ENCODE assay signal across 14 cellular contexts in the genomic region with DNA sequence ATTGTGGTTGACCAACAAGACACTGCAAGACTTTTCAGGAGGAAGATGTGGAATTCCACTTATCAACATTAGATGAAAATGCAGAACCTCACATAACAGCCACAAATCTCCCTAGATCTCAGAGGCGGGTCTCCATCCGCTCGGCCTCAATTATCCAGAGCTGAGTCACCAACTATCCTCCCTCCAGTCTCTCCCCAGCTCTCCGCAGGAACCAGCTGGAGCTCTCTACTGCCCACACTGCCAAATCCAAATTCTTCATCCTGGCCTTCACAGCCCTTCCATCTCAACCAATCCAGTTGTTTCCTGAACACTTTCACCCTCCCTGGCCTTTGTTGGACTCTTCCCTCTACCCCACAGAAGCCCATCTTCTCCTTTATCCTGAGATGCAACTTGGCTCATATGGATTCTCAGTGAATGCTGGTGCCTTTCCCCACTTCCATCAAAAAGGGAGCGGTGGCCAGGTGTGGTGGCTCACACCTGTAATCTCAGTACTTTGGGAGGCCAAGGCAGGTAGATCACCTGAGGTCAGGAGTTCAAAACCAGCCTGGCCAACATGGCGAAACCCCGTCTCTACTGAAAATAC. TPM values are rescaled to one million over a fixed set of nuclear protein-coding genes. Genes with fewer than 3 reads are reported as not detected.
A peak's percentile ranks its signal among the peaks of the same experiment; 100 is the strongest.
DNase-seq lines count a peak whose midpoint lies in the region; ATAC-seq and TF ChIP-seq lines count a peak whose summit lies in the region.
"Had no signal": no experiment of that assay in that cellular context is flagged by ENCODE, and none has a peak within 500 bp of the region (broad histone marks: within the 10 kb centered on the region; RNA-seq: fewer than 3 reads in every experiment).

No MANE protein-coding gene starts in this region.

- H3K27ac Mint-ChIP-seq in naive thymus-derived CD8-positive, alpha-beta T cell: peak overlapping the region in 9 of 10 donors; percentile 48 to 98 (median 76)

- H3K9ac ChIP-seq in mammary epithelial cell (ENCODE audit: insufficient read depth, low read length): no peak overlapping the region

- H3K27me3 Mint-ChIP-seq in naive thymus-derived CD8-positive, alpha-beta T cell: no peaks in the 10 kb centered on the region

- H3K9me3 ChIP-seq in mammary epithelial cell (replicated peaks; ENCODE audit: insufficient read depth, low read length): no peaks in the 10 kb centered on the region
- H3K9me3 ChIP-seq in lower lobe of right lung: peaks cover 9% of the 10 kb centered on the region

- H3K36me3 ChIP-seq in mammary epithelial cell (ENCODE audit: insufficient read depth, low read length) (no peaks in the 10 kb centered on the region), lower lobe of right lung (no peaks in the 10 kb centered on the region)

- H3K27me3 ChIP-seq in mammary epithelial cell (ENCODE audit: insufficient read depth, low read length): no peaks in the 10 kb centered on the region
- no peaks in the 10 kb centered on the region for H3K27me3 ChIP-seq in lower lobe of right lung (ENCODE audit: low read depth)

- H2AFZ ChIP-seq in mammary epithelial cell (ENCODE audit: low read depth, low read length): no peak overlapping the region

- TF ChIP-seq CTCF in mammary epithelial cell (conservative IDR thresholded peaks at IDR 0.05 in 1 of 2, IDR thresholded peaks at IDR 0.05 in 1 of 2; ENCODE audit: extremely low read depth in 1 of 2, insufficient read depth in 1 of 2, low read depth in 1 of 2, low read length in 2 of 2) (no peak), lower lobe of right lung (IDR thresholded peaks at IDR 0.05) (no peak)

- 86% methylated on average over 7 of the region's 7 CpGs for WGBS in mammary epithelial cell (ENCODE audit: low coverage, missing lambda C conversion rate)

- peaks cover 0 to 7% (median 3%) of the 10 kb centered on the region in 3 donors for H3K36me3 Mint-ChIP-seq in naive thymus-derived CD8-positive, alpha-beta T cell

- POLR2A ChIA-PET in naive thymus-derived CD8-positive, alpha-beta T cell (lab: Charles Lee): interaction anchor here (18.2 kb wide), 1 partner anchor 25 kb away, joined by 448 read pairs; a partner anchor contains a TSS

- H3K27ac ChIP-seq in mammary epithelial cell (ENCODE audit: insufficient read depth, low read depth, low read length) (no peak overlapping the region), lower lobe of right lung (no peak overlapping the region)

- dilution Hi-C loops in mammary epithelial cell (cut with HindIII; ENCODE audit: low sequenced_read_pairs): loop anchor here (5.0 kb wide), 1 partner anchor 32 kb away; no protein-coding TSS in a partner anchor

- H3K9me3 Mint-ChIP-seq in naive thymus-derived CD8-positive, alpha-beta T cell: peaks cover 0 to 8% (median 0%) of the 10 kb centered on the region in 9 donors

- intact Hi-C loops in mammary epithelial cell (cut with micrococcal nuclease) (no loop called here), lower lobe of right lung (cut with DNase I) (no loop called here)

- peaks cover 15 to 30% (median 23%) of the 10 kb centered on the region in 4 donors for H3K4me1 Mint-ChIP-seq in naive thymus-derived CD8-positive, alpha-beta T cell

- H3K4me2 ChIP-seq in mammary epithelial cell (ENCODE audit: insufficient read depth, low read depth, low read length): no peak overlapping the region

- CTCF ChIA-PET in mammary epithelial cell (lab: Charles Lee; ENCODE audit: low non-redundant PET): no interaction called here

- ATAC-seq in naive thymus-derived CD8-positive, alpha-beta T cell: no peak
- no peak for ATAC-seq in lower lobe of right lung

- peak overlapping the region in 1 of 10 donors; percentile 29 for H3K4me3 Mint-ChIP-seq in naive thymus-derived CD8-positive, alpha-beta T cell
- H3K4me3 Mint-ChIP-seq: activated naive CD4-positive, alpha-beta T cell treated with anti-CD3 and anti-CD28 coated beads, Interleukin-2, amount 10 ng/mL, durations not matched to agents 7 days and 5 days had no signal

- no TSS peak for BruUV-seq in mammary epithelial cell (replicated peaks; lab: Mats Ljungman, UMichigan)

- DNase-seq in ELR (ENCODE audit: low read depth) (peak; percentile 69), MV-4-11 (lab: John Stamatoyannopoulos, UW) (peak; percentile 14), mammary epithelial cell (peak; percentile 30), lower lobe of right lung (no peak), AML-193 (lab: John Stamatoyannopoulos, UW) (no peak), HUDEP-2 (lab: John Stamatoyannopoulos, UW; ENCODE audit: unreplicated experiment in 76 of 76) (no peak), NCI-H774 (lab: John Stamatoyannopoulos, UW) (no peak)
- DNase-seq in naive thymus-derived CD8-positive, alpha-beta T cell: no peak
- DNase-seq: activated naive CD4-positive, alpha-beta T cell treated with anti-CD3 and anti-CD28 coated beads, Interleukin-2, amount 10 ng/mL, durations not matched to agents 7 days and 5 days; head of caudate nucleus; NCI-H1436; NCI-H526 treated with DMSO at 0.1 percent for 48 hours; stimulated activated CD4-positive, alpha-beta T cell treated with anti-CD3 and anti-CD28 coated beads, Interleukin-4, amount 100 ng/mL, for 4 hours had no signal

- peaks cover 10% of the 10 kb centered on the region for H3K4me1 ChIP-seq in mammary epithelial cell (ENCODE audit: insufficient read depth, low read length)
- peaks cover 10% of the 10 kb centered on the region for H3K4me1 ChIP-seq in lower lobe of right lung

- H3K79me2 ChIP-seq in mammary epithelial cell (ENCODE audit: insufficient read depth, low read length): no peaks in the 10 kb centered on the region

- in situ Hi-C loops in mammary epithelial cell (cut with MboI; ENCODE audit: low sequenced_read_pairs in 2 of 2): no loop called here

- H3K4me3 ChIP-seq in mammary epithelial cell (replicated peaks in 1 of 3; ENCODE audit: insufficient read depth in 1 of 3, low read depth in 2 of 3, low read length in 3 of 3) (no peak overlapping the region), lower lobe of right lung (no peak overlapping the region)

- no peaks in the 10 kb centered on the region for H4K20me1 ChIP-seq in mammary epithelial cell (ENCODE audit: insufficient read depth, low read length)

RNA-seq across cellular contexts. Expression of a gene that starts 3.5 kb away (rescaled TPM):
- total RNA-seq in mammary epithelial cell (10 to 100 TPM in 1 of 2 donors, 1 to 10 TPM in 1; 6.5 to 12.5 TPM), lower lobe of right lung (12.4 TPM)
- polyA plus RNA-seq in mammary epithelial cell: 8.2 TPM
- 16.6 TPM for polyA minus RNA-seq in mammary epithelial cell
- total RNA-seq in naive thymus-derived CD8-positive, alpha-beta T cell: 10 to 100 TPM; 37.8 to 38.4 TPM
- 10 to 100 TPM; 25.7 to 36.8 (median 30.8) TPM for polyA plus RNA-seq in naive thymus-derived CD8-positive, alpha-beta T cell

RNA-seq across cellular contexts. Expression of a gene that starts 28.6 kb away (rescaled TPM):
- total RNA-seq in mammary epithelial cell: 100 to 1,000 TPM in 1 of 2 donors, 10 to 100 TPM in 1; 29.4 to 138 TPM
- 3.7 TPM for polyA plus RNA-seq in mammary epithelial cell
- polyA minus RNA-seq in mammary epithelial cell: 5.0 TPM
- total RNA-seq in naive thymus-derived CD8-positive, alpha-beta T cell: not detected
- polyA plus RNA-seq in naive thymus-derived CD8-positive, alpha-beta T cell: under 1 TPM in 1 of 3 donors, not detected in 2; 0.05 TPM
- total RNA-seq in lower lobe of right lung: 274 TPM
- total RNA-seq: SK-MEL-5 had no signal

RNA-seq across cellular contexts. Expression of a gene that starts 35.6 kb away (rescaled TPM):
- total RNA-seq in mammary epithelial cell (100 to 1,000 TPM in 1 of 2 donors, 10 to 100 TPM in 1; 61.8 to 115 TPM), lower lobe of right lung (100.0 TPM)
- 117 TPM for polyA plus RNA-seq in mammary epithelial cell
- 85.0 TPM for polyA minus RNA-seq in mammary epithelial cell
- total RNA-seq in naive thymus-derived CD8-positive, alpha-beta T cell: 10 to 100 TPM; 58.1 to 59.7 TPM
- polyA plus RNA-seq in naive thymus-derived CD8-positive, alpha-beta T cell: 100 to 1,000 TPM; 113 to 141 (median 138) TPM

Comparison
In these comparisons a context has a peak if more than half of its experiments do, and no peak if none do; other contexts are left out.
1. DNase-seq: peak in ELR (single experiment), MV-4-11 (single experiment) and mammary epithelial cell (single experiment); none in naive thymus-derived CD8-positive, alpha-beta T cell (0 of 10), lower lobe of right lung (single experiment), AML-193 (0 of 2), HUDEP-2 (0 of 76) and NCI-H774 (single experiment).
2. RNA of a gene that starts 28.6 kb away (total RNA-seq): 274 TPM in lower lobe of right lung (single experiment) and 29.4 to 138 TPM in mammary epithelial cell; not detected in naive thymus-derived CD8-positive, alpha-beta T cell; every median in the first group is over 10 times any median in the second.